Comparison of ENCODE assay signal across 8 cellular contexts in genomic region chr13:27622102-27622820, GRCh38. TPM values are rescaled to one million over a fixed set of nuclear protein-coding genes. Genes with fewer than 3 reads are reported as not detected.
DNase-seq lines count a peak whose midpoint lies in the region; ATAC-seq and TF ChIP-seq lines count a peak whose summit lies in the region.

No MANE protein-coding gene starts in this region.

- H3K4me2 ChIP-seq in parathyroid adenoma (ENCODE audit: low read length): peak overlapping the region; percentile 89

- intact Hi-C loops in esophagus squamous epithelium (cut with DNase I): no loop called here

- 7% methylated on average over 13 of the region's 13 CpGs for WGBS in esophagus squamous epithelium, 2 donors

- peak overlapping the region; percentile 49 for H3K9ac ChIP-seq in parathyroid adenoma

- DNase-seq in AG20443 (ENCODE audit: low spot score) (peak; percentile 11), SK-MEL-5 (ENCODE audit: low read depth, low spot score) (peak; percentile 21), esophagus squamous epithelium (lab: John Stamatoyannopoulos, UW) (no peak), MV-4-11 (lab: John Stamatoyannopoulos, UW) (no peak), SIG-M5 treated with dmso at 0.1 percent for 504 hours (lab: John Stamatoyannopoulos, UW; ENCODE audit: unreplicated experiment) (no peak)

- peaks cover 9% of the 10 kb centered on the region for H3K79me2 ChIP-seq in parathyroid adenoma

- H3K27me3 ChIP-seq in esophagus squamous epithelium: no peaks in the 10 kb centered on the region
- H3K27me3 ChIP-seq in parathyroid adenoma (ENCODE audit: control insufficient read depth, insufficient read depth, low read length): no peaks in the 10 kb centered on the region

- peaks cover 0 to 17% (median 0%) of the 10 kb centered on the region in 3 donors for H3K36me3 ChIP-seq in esophagus squamous epithelium
- H3K36me3 ChIP-seq in parathyroid adenoma (ENCODE audit: control insufficient read depth, insufficient read depth, low read length): no peaks in the 10 kb centered on the region

- ATAC-seq in GM21526 (IDR thresholded peaks at IDR 0.05; ENCODE audit: low FRiP score, unreplicated experiment) (peak; percentile 0), GM21390 (IDR thresholded peaks at IDR 0.05; ENCODE audit: unreplicated experiment) (no peak)

- H3K9me3 ChIP-seq in esophagus squamous epithelium (no peaks in the 10 kb centered on the region), parathyroid adenoma (ENCODE audit: control insufficient read depth, low read length) (no peaks in the 10 kb centered on the region)

- TF ChIP-seq POLR2A in esophagus squamous epithelium (IDR thresholded peaks at IDR 0.05): no peak

- H2AFZ ChIP-seq in parathyroid adenoma: peak overlapping the region; percentile 68

- H3K27ac ChIP-seq in esophagus squamous epithelium: peak overlapping the region; percentile 95 to 99 (median 98)
- peak overlapping the region; percentile 80 for H3K27ac ChIP-seq in parathyroid adenoma

- peak overlapping the region; percentile 83 to 99 (median 88) for H3K4me3 ChIP-seq in esophagus squamous epithelium
- H3K4me3 ChIP-seq in parathyroid adenoma (ENCODE audit: low read depth, low read length): peak overlapping the region; percentile 86

- in situ Hi-C loops in SK-MEL-5 (cut with HindIII; ENCODE audit: low pct_unique_long_range_greater_than_20kb, low sequenced_read_pairs): no loop called here

- H3K4me1 ChIP-seq in esophagus squamous epithelium (peaks cover 23 to 72% (median 38%) of the 10 kb centered on the region in 3 donors), parathyroid adenoma (peaks cover 3% of the 10 kb centered on the region)

- TF ChIP-seq CTCF in esophagus squamous epithelium (IDR thresholded peaks at IDR 0.05) (peak in 1 of 6 experiments; percentile 28), parathyroid adenoma (IDR thresholded peaks at IDR 0.05) (no peak)

RNA-seq across cellular contexts. Expression of gene POLR1D, which starts 0.6 kb away (rescaled TPM):
- 205 and 213 TPM in 2 replicates for total RNA-seq in SK-MEL-5 (2014; rRNA removed; shearing (Covaris generic))
- 164 and 172 TPM in 2 replicates for polyA plus RNA-seq in SK-MEL-5 (2015; cell fraction: cytosol; rRNA removed)
- 91.1 and 96.5 TPM in 2 replicates for polyA plus RNA-seq in SK-MEL-5 (2015; cell fraction: nucleus; rRNA removed)
- total RNA-seq in esophagus squamous epithelium: 100 to 1,000 TPM in 3 of 4 donors, 10 to 100 TPM in 1; 96.7 to 183 (median 132) TPM

RNA-seq across cellular contexts. Expression of gene LNX2, which starts 1.9 kb away (rescaled TPM):
- total RNA-seq in SK-MEL-5 (2014; rRNA removed; shearing (Covaris generic)): 13.4 and 14.8 TPM in 2 replicates
- 12.1 and 17.0 TPM in 2 replicates for polyA plus RNA-seq in SK-MEL-5 (2015; cell fraction: cytosol; rRNA removed)
- 5.8 and 6.1 TPM in 2 replicates for polyA plus RNA-seq in SK-MEL-5 (2015; cell fraction: nucleus; rRNA removed)
- total RNA-seq in esophagus squamous epithelium: 10 to 100 TPM; 12.2 to 16.5 (median 14.9) TPM

Comparison
In these comparisons a context has a peak if more than half of its experiments do, and no peak if none do; other contexts are left out.
1. DNase-seq: peak in AG20443 (single experiment) and SK-MEL-5 (single experiment); none in esophagus squamous epithelium (single experiment), MV-4-11 (single experiment) and SIG-M5 treated with dmso at 0.1 percent for 504 hours (single experiment).